ENCODE assay signal across 18 cellular contexts in genomic region chr12:45049912-45050318, GRCh38. TPM values are rescaled to one million over a fixed set of nuclear protein-coding genes. Genes with fewer than 3 reads are reported as not detected.
DNase-seq lines count a peak whose midpoint lies in the region; ATAC-seq and TF ChIP-seq lines count a peak whose summit lies in the region.
"Had no signal": no experiment of that assay in that cellular context is flagged by ENCODE, and none has a peak within 500 bp of the region (broad histone marks: within the 10 kb centered on the region; RNA-seq: fewer than 3 reads in every experiment).

No MANE protein-coding gene starts in this region.

- H3K27ac ChIP-seq in mesenchymal stem cell (ENCODE audit: low read length, poor library complexity, severe bottlenecking) (no peak overlapping the region), lower lobe of right lung (no peak overlapping the region)
- H3K27ac ChIP-seq: esophagus squamous epithelium, HL-60, SJSA1, skin epidermis had no signal

- no peak overlapping the region for H3K27ac Mint-ChIP-seq in activated naive CD8-positive, alpha-beta T cell treated with anti-CD3 and anti-CD28 coated beads, Interleukin-2, amount 10 ng/mL, durations not matched to agents 7 days and 5 days
- no peak overlapping the region for H3K27ac Mint-ChIP-seq in activated naive CD8-positive, alpha-beta T cell treated with anti-CD3 and anti-CD28 coated beads, Interleukin-2, amount 50 U/mL, for 24 hours
- H3K27ac Mint-ChIP-seq in type B pancreatic cell = no peak overlapping the region
- H3K27ac Mint-ChIP-seq: CD4-positive, alpha-beta memory T cell; natural killer cell had no signal

- H3K18ac ChIP-seq in mesenchymal stem cell (ENCODE audit: low read depth in 1 of 2, low read length in 2 of 2) = no peak overlapping the region

- no peak for DNase-seq in activated naive CD8-positive, alpha-beta T cell treated with anti-CD3 and anti-CD28 coated beads, Interleukin-2, amount 10 ng/mL, durations not matched to agents 7 days and 5 days
- no peak for DNase-seq in activated naive CD8-positive, alpha-beta T cell treated with anti-CD3 and anti-CD28 coated beads, Interleukin-2, amount 50 U/mL, for 24 hours
- DNase-seq in fibroblast of mammary gland (ENCODE audit: low read depth) = peak; percentile 11
- no peak for DNase-seq in mesenchymal stem cell
- no peak for DNase-seq in type B pancreatic cell (ENCODE audit: extremely low spot score, unreplicated experiment)
- no peak for DNase-seq in activated T-cell treated with anti-CD3 and anti-CD28 coated beads, Interleukin-2, amount 50 U/mL, for 4 hours
- no peak for DNase-seq in NCI-H446 (lab: John Stamatoyannopoulos, UW)
- no peak for DNase-seq in lower lobe of right lung
- DNase-seq: activated naive CD4-positive, alpha-beta T cell treated with Interleukin-2 at 50 U/mL for 16 hours; CD4-positive, alpha-beta memory T cell; esophagus squamous epithelium; kidney glomerular epithelial cell; natural killer cell; NCI-H2081 treated with DMSO at 0.1 percent for 48 hours had no signal

- no peak overlapping the region for H2BK15ac ChIP-seq in mesenchymal stem cell (ENCODE audit: low read depth, poor library complexity, severe bottlenecking)

- WGBS in mesenchymal stem cell = 24% methylated on average over 14 of the region's 14 CpGs

- peak overlapping the region; percentile 73 for H3K9ac ChIP-seq in mesenchymal stem cell (ENCODE audit: low read length)

- H3K27me3 Mint-ChIP-seq in activated naive CD8-positive, alpha-beta T cell treated with anti-CD3 and anti-CD28 coated beads, Interleukin-2, amount 10 ng/mL, durations not matched to agents 7 days and 5 days = peaks cover 75% of the 10 kb centered on the region
- H3K27me3 Mint-ChIP-seq in activated naive CD8-positive, alpha-beta T cell treated with anti-CD3 and anti-CD28 coated beads, Interleukin-2, amount 50 U/mL, for 24 hours = peaks cover 65% of the 10 kb centered on the region
- H3K27me3 Mint-ChIP-seq in type B pancreatic cell = peaks cover 91% of the 10 kb centered on the region
- peaks cover 56% of the 10 kb centered on the region for H3K27me3 Mint-ChIP-seq in activated T-cell treated with anti-CD3 and anti-CD28 coated beads, Interleukin-2, amount 50 U/mL, for 4 hours (ENCODE audit: low read depth)

- H2BK120ac ChIP-seq in mesenchymal stem cell (ENCODE audit: low read depth, low read length) = no peak overlapping the region

- H3K4me1 ChIP-seq in mesenchymal stem cell (ENCODE audit: control insufficient read depth, insufficient read depth, low read depth, low read length) (peaks cover 14% of the 10 kb centered on the region), lower lobe of right lung (no peaks in the 10 kb centered on the region)

- H3K4ac ChIP-seq in mesenchymal stem cell (ENCODE audit: low read depth in 1 of 2, low read length in 2 of 2) = no peak overlapping the region

- H2AK5ac ChIP-seq in mesenchymal stem cell (ENCODE audit: low read length, severe bottlenecking) = no peak overlapping the region

- H3K9me3 ChIP-seq in mesenchymal stem cell (ENCODE audit: control insufficient read depth, low read length) = no peaks in the 10 kb centered on the region
- no peaks in the 10 kb centered on the region for H3K9me3 ChIP-seq in lower lobe of right lung
- H3K9me3 ChIP-seq: esophagus squamous epithelium, SJSA1 had no signal

- no peak overlapping the region for H4K8ac ChIP-seq in mesenchymal stem cell (ENCODE audit: low read length)

- POLR2A ChIA-PET in activated naive CD8-positive, alpha-beta T cell treated with anti-CD3 and anti-CD28 coated beads, Interleukin-2, amount 10 ng/mL, durations not matched to agents 7 days and 5 days (lab: Charles Lee) = interaction anchor here (0.7 kb wide), 1 partner anchor 93 kb away, joined by 4 read pairs; no protein-coding TSS in a partner anchor

- intact Hi-C loops in lower lobe of right lung (cut with DNase I) = no loop called here

- no peak overlapping the region for H4K91ac ChIP-seq in mesenchymal stem cell (ENCODE audit: low read length)

- H3K27me3 ChIP-seq in mesenchymal stem cell (ENCODE audit: control insufficient read depth in 1 of 2, insufficient read depth in 1 of 2, low read length in 2 of 2) (peaks cover 7 to 32% of the 10 kb centered on the region in 2 experiments), lower lobe of right lung (ENCODE audit: low read depth) (peaks cover 42% of the 10 kb centered on the region)

- H3K4me3 Mint-ChIP-seq in activated naive CD8-positive, alpha-beta T cell treated with anti-CD3 and anti-CD28 coated beads, Interleukin-2, amount 10 ng/mL, durations not matched to agents 7 days and 5 days = peak overlapping the region; percentile 53
- no peak overlapping the region for H3K4me3 Mint-ChIP-seq in activated naive CD8-positive, alpha-beta T cell treated with anti-CD3 and anti-CD28 coated beads, Interleukin-2, amount 50 U/mL, for 24 hours
- H3K4me3 Mint-ChIP-seq in type B pancreatic cell = peak overlapping the region; percentile 82
- H3K4me3 Mint-ChIP-seq in activated T-cell treated with anti-CD3 and anti-CD28 coated beads, Interleukin-2, amount 50 U/mL, for 4 hours = no peak overlapping the region
- H3K4me3 Mint-ChIP-seq: natural killer cell had no signal

- no peaks in the 10 kb centered on the region for H3K9me3 Mint-ChIP-seq in activated naive CD8-positive, alpha-beta T cell treated with anti-CD3 and anti-CD28 coated beads, Interleukin-2, amount 10 ng/mL, durations not matched to agents 7 days and 5 days
- no peaks in the 10 kb centered on the region for H3K9me3 Mint-ChIP-seq in activated naive CD8-positive, alpha-beta T cell treated with anti-CD3 and anti-CD28 coated beads, Interleukin-2, amount 50 U/mL, for 24 hours
- H3K9me3 Mint-ChIP-seq in type B pancreatic cell = no peaks in the 10 kb centered on the region
- H3K9me3 Mint-ChIP-seq in activated T-cell treated with anti-CD3 and anti-CD28 coated beads, Interleukin-2, amount 50 U/mL, for 4 hours = no peaks in the 10 kb centered on the region

- H2BK12ac ChIP-seq in mesenchymal stem cell (ENCODE audit: low read length in 2 of 2) = no peak overlapping the region

- H2AFZ ChIP-seq in mesenchymal stem cell (ENCODE audit: low read depth, low read length) = no peak overlapping the region

- H2BK5ac ChIP-seq in mesenchymal stem cell (ENCODE audit: low read depth, low read length, poor library complexity, severe bottlenecking) = no peak overlapping the region

- H3K4me3 ChIP-seq in fibroblast of mammary gland (ENCODE audit: control insufficient read depth, low read depth, low read length) (no peak overlapping the region), mesenchymal stem cell (ENCODE audit: insufficient read depth in 1 of 2, low read depth in 1 of 2, low read length in 2 of 2) (peak overlapping the region in 1 of 2 experiments; percentile 80), lower lobe of right lung (no peak overlapping the region)

- no peak for TF ChIP-seq CTCF in fibroblast of mammary gland (conservative IDR thresholded peaks at IDR 0.05; ENCODE audit: control insufficient read depth, insufficient read depth, low read depth, low read length)
- TF ChIP-seq CTCF in type B pancreatic cell (conservative IDR thresholded peaks at IDR 0.05) = no peak
- no peak for TF ChIP-seq CTCF in lower lobe of right lung (IDR thresholded peaks at IDR 0.05)

- no peak overlapping the region for H3K4me2 ChIP-seq in mesenchymal stem cell (ENCODE audit: low read length, poor library complexity, severe bottlenecking)

- no peaks in the 10 kb centered on the region for H3K79me1 ChIP-seq in mesenchymal stem cell (replicated peaks; ENCODE audit: low read length, poor library complexity, severe bottlenecking)

- peaks cover 2% of the 10 kb centered on the region for H3K4me1 Mint-ChIP-seq in activated naive CD8-positive, alpha-beta T cell treated with anti-CD3 and anti-CD28 coated beads, Interleukin-2, amount 10 ng/mL, durations not matched to agents 7 days and 5 days
- peaks cover 2% of the 10 kb centered on the region for H3K4me1 Mint-ChIP-seq in activated naive CD8-positive, alpha-beta T cell treated with anti-CD3 and anti-CD28 coated beads, Interleukin-2, amount 50 U/mL, for 24 hours
- H3K4me1 Mint-ChIP-seq in type B pancreatic cell (ENCODE audit: unreplicated experiment) = peaks cover 7% of the 10 kb centered on the region
- H3K4me1 Mint-ChIP-seq in activated T-cell treated with anti-CD3 and anti-CD28 coated beads, Interleukin-2, amount 50 U/mL, for 4 hours (ENCODE audit: low read depth) = no peaks in the 10 kb centered on the region

- no peak overlapping the region for H3K23ac ChIP-seq in mesenchymal stem cell (ENCODE audit: low read length in 2 of 2)

- H3K14ac ChIP-seq in mesenchymal stem cell (ENCODE audit: low read length in 2 of 2) = no peak overlapping the region

- no peaks in the 10 kb centered on the region for H3K36me3 Mint-ChIP-seq in activated naive CD8-positive, alpha-beta T cell treated with anti-CD3 and anti-CD28 coated beads, Interleukin-2, amount 10 ng/mL, durations not matched to agents 7 days and 5 days
- no peaks in the 10 kb centered on the region for H3K36me3 Mint-ChIP-seq in activated naive CD8-positive, alpha-beta T cell treated with anti-CD3 and anti-CD28 coated beads, Interleukin-2, amount 50 U/mL, for 24 hours (ENCODE audit: low read depth)
- no peaks in the 10 kb centered on the region for H3K36me3 Mint-ChIP-seq in type B pancreatic cell
- no peaks in the 10 kb centered on the region for H3K36me3 Mint-ChIP-seq in activated T-cell treated with anti-CD3 and anti-CD28 coated beads, Interleukin-2, amount 50 U/mL, for 4 hours (ENCODE audit: insufficient read depth)
- H3K36me3 Mint-ChIP-seq: CD4-positive, alpha-beta memory T cell; natural killer cell had no signal

- H3K36me3 ChIP-seq in mesenchymal stem cell (ENCODE audit: control insufficient read depth in 1 of 2, insufficient read depth in 2 of 2, low read depth in 1 of 2, low read length in 2 of 2) (no peaks in the 10 kb centered on the region), lower lobe of right lung (no peaks in the 10 kb centered on the region)
- H3K36me3 ChIP-seq: esophagus squamous epithelium, SJSA1 had no signal

- no peak for ATAC-seq in activated naive CD8-positive, alpha-beta T cell treated with anti-CD3 and anti-CD28 coated beads, Interleukin-2, amount 10 ng/mL, durations not matched to agents 7 days and 5 days (ENCODE audit: low read depth)
- no peak for ATAC-seq in activated naive CD8-positive, alpha-beta T cell treated with anti-CD3 and anti-CD28 coated beads, Interleukin-2, amount 50 U/mL, for 24 hours
- no peak for ATAC-seq in activated T-cell treated with anti-CD3 and anti-CD28 coated beads, Interleukin-2, amount 50 U/mL, for 4 hours
- no peak for ATAC-seq in lower lobe of right lung
- ATAC-seq: natural killer cell had no signal

RNA-seq across cellular contexts. Expression of gene DBX2, which starts 1.0 kb away (rescaled TPM):
- not detected for total RNA-seq in activated naive CD8-positive, alpha-beta T cell treated with anti-CD3 and anti-CD28 coated beads, Interleukin-2, amount 10 ng/mL, durations not matched to agents 7 days and 5 days
- not detected for polyA plus RNA-seq in mesenchymal stem cell (2013, experiment 1 of 2)
- not detected for polyA plus RNA-seq in mesenchymal stem cell (2013, experiment 2 of 2)
- total RNA-seq in type B pancreatic cell (ENCODE audit: low replicate concordance) (0.10 TPM in 1 of 2 replicates, not detected in the other), lower lobe of right lung (0.12 TPM)
- total RNA-seq in activated T-cell treated with anti-CD3 and anti-CD28 coated beads, Interleukin-2, amount 50 U/mL, for 4 hours = not detected
- total RNA-seq: activated CD8-positive, alpha-beta memory T cell treated with anti-CD3 and anti-CD28 coated beads for 36 hours; CD4-positive, alpha-beta memory T cell; esophagus squamous epithelium; natural killer cell; SJSA1 had no signal
- polyA plus RNA-seq: CD4-positive, alpha-beta memory T cell had no signal

Comparison
In these comparisons a context has a peak if more than half of its experiments do, and no peak if none do; other contexts are left out.
1. H3K4me3 Mint-ChIP-seq: peak in activated naive CD8-positive, alpha-beta T cell treated with anti-CD3 and anti-CD28 coated beads, Interleukin-2, amount 10 ng/mL, durations not matched to agents 7 days and 5 days (single experiment) and type B pancreatic cell (single experiment); none in activated naive CD8-positive, alpha-beta T cell treated with anti-CD3 and anti-CD28 coated beads, Interleukin-2, amount 50 U/mL, for 24 hours (single experiment) and activated T-cell treated with anti-CD3 and anti-CD28 coated beads, Interleukin-2, amount 50 U/mL, for 4 hours (single experiment).